8 cellular contexts compared by ENCODE assay signal in the genomic region with DNA sequence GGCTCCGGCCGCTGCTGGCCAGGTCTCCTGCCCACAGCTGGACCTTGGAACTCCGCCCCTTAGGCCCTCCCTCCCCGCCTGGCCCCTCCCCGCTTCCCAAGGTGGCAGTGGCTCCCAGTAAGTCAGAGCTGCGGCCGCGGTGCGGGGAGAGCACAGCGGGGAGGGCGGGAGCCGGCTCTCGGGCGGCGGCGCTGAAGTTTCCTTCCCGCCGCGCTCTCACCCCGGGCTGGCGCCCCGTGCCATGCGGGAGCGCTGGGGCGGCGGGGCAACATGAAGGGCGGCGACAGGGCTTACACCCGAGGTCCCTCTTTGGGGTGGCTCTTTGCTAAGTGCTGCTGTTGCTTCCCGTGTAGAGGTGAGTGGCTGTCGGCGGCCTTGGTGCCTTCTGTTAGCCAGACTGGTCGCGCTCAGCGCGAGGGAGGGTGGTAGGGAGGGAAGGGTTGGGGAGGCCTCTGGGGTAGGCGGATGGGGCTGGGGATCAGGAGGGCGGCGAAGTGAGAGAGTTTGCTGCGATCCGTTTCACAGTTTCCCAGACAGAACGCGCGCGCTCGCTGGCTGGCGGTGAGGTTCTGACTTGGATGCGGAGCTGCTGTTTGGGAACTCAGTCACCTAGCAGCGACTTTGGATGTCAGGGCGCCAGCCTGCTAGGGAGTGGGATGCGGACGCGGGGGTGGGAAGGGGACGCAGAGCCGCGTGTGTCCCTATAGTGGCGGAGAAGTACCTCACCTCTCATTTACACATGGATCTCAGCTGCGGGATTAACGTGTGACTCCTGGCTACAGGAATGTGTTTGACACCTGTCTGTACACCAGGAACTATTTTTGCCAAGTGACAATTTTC.
DNase-seq lines count a peak whose midpoint lies in the region.

No MANE protein-coding gene starts in this region.

- no peak overlapping the region for H2BK5ac ChIP-seq in neuronal stem cell (ENCODE audit: low read length)

- peak overlapping the region; percentile 49 for H3K14ac ChIP-seq in neuronal stem cell (ENCODE audit: low read length)

- H3K9me3 Mint-ChIP-seq in activated T-helper 1 cell treated with anti-CD3 and anti-CD28 coated beads, Interleukin-12 subunit alpha, Interleukin-12 subunit beta, Interleukin-2, Interleukin-4 antibody, amounts not matched to agents 30 ng/mL and 10 ng/mL and 1 ng/mL, durations not matched to agents 14 hours and 24 hours and 36 hours: no peaks in the 10 kb centered on the region

- peak overlapping the region; percentile 93 for H2AFZ ChIP-seq in neuronal stem cell (ENCODE audit: low read length)

- H2BK12ac ChIP-seq in neuronal stem cell (ENCODE audit: low read length): no peak overlapping the region

- WGBS in neuronal stem cell (ENCODE audit: extremely low coverage in 2 of 2, insufficient read length in 2 of 2, insufficient replicate concordance in 1 of 2), 2 donors: no CpG with 5 or more reads among the region's 59 CpGs
- WGBS in urinary bladder: 3% methylated on average over 59 of the region's 59 CpGs

- no peak overlapping the region for H2BK15ac ChIP-seq in neuronal stem cell (ENCODE audit: low read length)

- H3K27me3 ChIP-seq in neuronal stem cell (ENCODE audit: control insufficient read depth in 3 of 3, insufficient read depth in 3 of 3, low read depth in 1 of 3, low read length in 3 of 3): peaks cover 5 to 42% (median 15%) of the 10 kb centered on the region in 3 experiments

- no peak overlapping the region for H3K27ac Mint-ChIP-seq in activated T-helper 1 cell treated with anti-CD3 and anti-CD28 coated beads, Interleukin-12 subunit alpha, Interleukin-12 subunit beta, Interleukin-2, Interleukin-4 antibody, amounts not matched to agents 30 ng/mL and 10 ng/mL and 1 ng/mL, durations not matched to agents 14 hours and 24 hours and 36 hours

- peak overlapping the region; percentile 85 for H3K9ac ChIP-seq in neuronal stem cell (ENCODE audit: low read depth, low read length, poor library complexity)

- H3K4me1 ChIP-seq in neuronal stem cell (ENCODE audit: control insufficient read depth in 2 of 2, insufficient read depth in 1 of 2, low read depth in 1 of 2, low read length in 2 of 2) (peaks cover 16 to 26% of the 10 kb centered on the region in 2 donors), urinary bladder (ENCODE audit: insufficient read depth) (no peaks in the 10 kb centered on the region)

- peaks cover 0 to 2% of the 10 kb centered on the region in 2 donors for H3K9me3 ChIP-seq in neuronal stem cell (replicated peaks in 1 of 2; ENCODE audit: control insufficient read depth in 2 of 2, insufficient read depth in 1 of 2, low read depth in 1 of 2, low read length in 2 of 2)

- no peak overlapping the region for H4K8ac ChIP-seq in neuronal stem cell (ENCODE audit: low read depth, low read length)

- H3K4me3 Mint-ChIP-seq in activated T-helper 1 cell treated with anti-CD3 and anti-CD28 coated beads, Interleukin-12 subunit alpha, Interleukin-12 subunit beta, Interleukin-2, Interleukin-4 antibody, amounts not matched to agents 30 ng/mL and 10 ng/mL and 1 ng/mL, durations not matched to agents 14 hours and 24 hours and 36 hours: peak overlapping the region; percentile 31

- H3K36me3 ChIP-seq in neuronal stem cell (replicated peaks in 1 of 2; ENCODE audit: control insufficient read depth in 2 of 2, insufficient read depth in 2 of 2, low read length in 2 of 2) (no peaks in the 10 kb centered on the region), urinary bladder (ENCODE audit: insufficient read depth) (no peaks in the 10 kb centered on the region)

- H2AK5ac ChIP-seq in neuronal stem cell (ENCODE audit: low read depth, low read length): peak overlapping the region; percentile 13

- DNase-seq in Daoy (ENCODE audit: low read depth) (peak; percentile 81), NCI-H146 treated with DMSO at 0.1 percent for 48 hours (lab: John Stamatoyannopoulos, UW; ENCODE audit: unreplicated experiment) (peak; percentile 31), glomerular visceral epithelial cell (ENCODE audit: extremely low spot score) (peak; percentile 70), neuronal stem cell (ENCODE audit: low spot score) (peak; percentile 71), foreskin melanocyte (no peak), UCSD-AML1 (lab: John Stamatoyannopoulos, UW; ENCODE audit: unreplicated experiment) (no peak)
- no peak for DNase-seq in activated T-helper 1 cell treated with anti-CD3 and anti-CD28 coated beads, Interleukin-12 subunit alpha, Interleukin-12 subunit beta, Interleukin-2, Interleukin-4 antibody, amounts not matched to agents 30 ng/mL and 10 ng/mL and 1 ng/mL, durations not matched to agents 14 hours and 24 hours and 36 hours (ENCODE audit: low spot score)

- no peak overlapping the region for H3K4ac ChIP-seq in neuronal stem cell (ENCODE audit: low read length)

- H3K4me3 ChIP-seq in neuronal stem cell (ENCODE audit: low read length in 2 of 2) (peak overlapping the region; percentile 50 to 74), urinary bladder (ENCODE audit: low read depth, low read length) (peak overlapping the region; percentile 45)

- peak overlapping the region; percentile 26 for H3K23ac ChIP-seq in neuronal stem cell (ENCODE audit: low read depth, low read length, poor library complexity)

- intact Hi-C loops in activated T-helper 1 cell treated with anti-CD3 and anti-CD28 coated beads, Interleukin-12 subunit alpha, Interleukin-12 subunit beta, Interleukin-2, Interleukin-4 antibody, amounts not matched to agents 30 ng/mL and 10 ng/mL and 1 ng/mL, durations not matched to agents 14 hours and 24 hours and 36 hours (cut with micrococcal nuclease): loop anchor here (5.0 kb wide), 1 partner anchor 103 kb away; no protein-coding TSS in a partner anchor

- H3K27ac ChIP-seq in neuronal stem cell (replicated peaks; ENCODE audit: low read length): no peak overlapping the region
- H3K27ac ChIP-seq in urinary bladder (ENCODE audit: low read depth): no peak overlapping the region

- H3K27me3 Mint-ChIP-seq in activated T-helper 1 cell treated with anti-CD3 and anti-CD28 coated beads, Interleukin-12 subunit alpha, Interleukin-12 subunit beta, Interleukin-2, Interleukin-4 antibody, amounts not matched to agents 30 ng/mL and 10 ng/mL and 1 ng/mL, durations not matched to agents 14 hours and 24 hours and 36 hours (ENCODE audit: insufficient read depth): peaks cover 47% of the 10 kb centered on the region

- no peak overlapping the region for H4K91ac ChIP-seq in neuronal stem cell (ENCODE audit: low read depth, low read length, poor library complexity)

- peak overlapping the region; percentile 96 for H3K4me2 ChIP-seq in neuronal stem cell (ENCODE audit: insufficient read depth, low read length, poor library complexity, severe bottlenecking)

- H3K36me3 Mint-ChIP-seq in activated T-helper 1 cell treated with anti-CD3 and anti-CD28 coated beads, Interleukin-12 subunit alpha, Interleukin-12 subunit beta, Interleukin-2, Interleukin-4 antibody, amounts not matched to agents 30 ng/mL and 10 ng/mL and 1 ng/mL, durations not matched to agents 14 hours and 24 hours and 36 hours (ENCODE audit: low read depth): no peaks in the 10 kb centered on the region

- H2BK120ac ChIP-seq in neuronal stem cell (ENCODE audit: low read depth, low read length): no peak overlapping the region

- H3K18ac ChIP-seq in neuronal stem cell (ENCODE audit: low read length): peak overlapping the region; percentile 86

- peaks cover 7% of the 10 kb centered on the region for H3K4me1 Mint-ChIP-seq in activated T-helper 1 cell treated with anti-CD3 and anti-CD28 coated beads, Interleukin-12 subunit alpha, Interleukin-12 subunit beta, Interleukin-2, Interleukin-4 antibody, amounts not matched to agents 30 ng/mL and 10 ng/mL and 1 ng/mL, durations not matched to agents 14 hours and 24 hours and 36 hours (ENCODE audit: low read depth)

- H3K79me1 ChIP-seq in neuronal stem cell (ENCODE audit: low read depth, low read length): no peaks in the 10 kb centered on the region

Comparison
In these comparisons a context has a peak if more than half of its experiments do, and no peak if none do; other contexts are left out.
1. DNase-seq: peak in Daoy (single experiment), NCI-H146 treated with DMSO at 0.1 percent for 48 hours (single experiment), glomerular visceral epithelial cell (single experiment) and neuronal stem cell (single experiment); none in activated T-helper 1 cell treated with anti-CD3 and anti-CD28 coated beads, Interleukin-12 subunit alpha, Interleukin-12 subunit beta, Interleukin-2, Interleukin-4 antibody, amounts not matched to agents 30 ng/mL and 10 ng/mL and 1 ng/mL, durations not matched to agents 14 hours and 24 hours and 36 hours (single experiment), foreskin melanocyte (single experiment) and UCSD-AML1 (single experiment).